ENCODE assay signal across 8 cellular contexts in genomic region chr3:108914774-108915641, GRCh38. TPM values are rescaled to one million over a fixed set of nuclear protein-coding genes. Genes with fewer than 3 reads are reported as not detected.
A peak's percentile ranks its signal among the peaks of the same experiment; 100 is the strongest.
DNase-seq lines count a peak whose midpoint lies in the region; ATAC-seq and TF ChIP-seq lines count a peak whose summit lies in the region.

No MANE protein-coding gene starts in this region.

- WGBS in H9 (ENCODE audit: extremely low coverage, insufficient read length, low lambda C conversion rate) = no CpG with 5 or more reads among the region's 6 CpGs
- 23 to 29% (median 28%) methylated on average over 6 of the region's 6 CpGs for WGBS in psoas muscle, 3 donors

- no peaks in the 10 kb centered on the region for H3K23me2 ChIP-seq in H9 (ENCODE audit: insufficient read length, low read depth, low read length, poor library complexity, severe bottlenecking)

- H2AFZ ChIP-seq in H9 (ENCODE audit: low read length) = no peak overlapping the region

- no peaks in the 10 kb centered on the region for H3K4me1 Mint-ChIP-seq in H9

- no peak overlapping the region for H3K4ac ChIP-seq in H9 (ENCODE audit: low read depth, low read length)

- no peak overlapping the region for H4K8ac ChIP-seq in H9 (replicated peaks; ENCODE audit: insufficient read length, low read depth, low read length)

- H2AK5ac ChIP-seq in H9 (ENCODE audit: insufficient read length, low read length) = no peak overlapping the region

- H3K36me3 Mint-ChIP-seq in H9 (ENCODE audit: insufficient read depth in 1 of 3, low read depth in 3 of 3) = no peaks in the 10 kb centered on the region

- H3K9me3 Mint-ChIP-seq in H9 = no peaks in the 10 kb centered on the region

- H2BK15ac ChIP-seq in H9 (ENCODE audit: low read depth, low read length) = no peak overlapping the region

- H4K5ac ChIP-seq in H9 (ENCODE audit: insufficient read length, low read depth, low read length) = no peak overlapping the region

- no peak overlapping the region for H3K4me2 ChIP-seq in H9 (ENCODE audit: insufficient read depth, insufficient read length, low read length)

- no peaks in the 10 kb centered on the region for H3K27me3 Mint-ChIP-seq in H9 (ENCODE audit: low read depth)

- intact Hi-C loops in psoas muscle (cut with DNase I) = loop anchor here in 1 of 2 donors (1.0 to 5.0 kb wide), 2 partner anchors 253 to 423 kb away; no protein-coding TSS in a partner anchor

- no peak overlapping the region for H3K4me3 ChIP-seq in LNCaP clone FGC (ENCODE audit: low read depth, low read length)
- H3K4me3 ChIP-seq in RWPE2 (ENCODE audit: severe bottlenecking) = no peak overlapping the region
- H3K4me3 ChIP-seq in psoas muscle = no peak overlapping the region

- no peak overlapping the region for H2BK12ac ChIP-seq in H9 (ENCODE audit: insufficient read length, low read depth, low read length)

- no peak overlapping the region for H3K23ac ChIP-seq in H9 (ENCODE audit: insufficient read length, low read depth, low read length)

- no peaks in the 10 kb centered on the region for H3K79me2 ChIP-seq in H9 (ENCODE audit: insufficient read depth, low read length)

- H3K79me1 ChIP-seq in H9 (ENCODE audit: insufficient read depth, low read depth, low read length, poor library complexity, severe bottlenecking) = no peaks in the 10 kb centered on the region

- H3K4me3 Mint-ChIP-seq in H9 = no peak overlapping the region

- no peaks in the 10 kb centered on the region for H3K4me1 ChIP-seq in H9 (ENCODE audit: insufficient read depth, low read length)
- no peaks in the 10 kb centered on the region for H3K4me1 ChIP-seq in RWPE2 (ENCODE audit: insufficient read depth, poor library complexity, severe bottlenecking)
- no peaks in the 10 kb centered on the region for H3K4me1 ChIP-seq in psoas muscle

- H3K14ac ChIP-seq in H9 (ENCODE audit: insufficient read depth, low read length) = no peak overlapping the region

- H3K9ac ChIP-seq in H9 (ENCODE audit: extremely low read depth, insufficient read length, low read length) = no peak overlapping the region

- H4K20me1 ChIP-seq in H9 (ENCODE audit: control insufficient read depth, insufficient read depth, insufficient read length) = no peaks in the 10 kb centered on the region

- no peak overlapping the region for H2BK120ac ChIP-seq in H9 (ENCODE audit: low read depth, low read length, poor library complexity, severe bottlenecking)

- no peak overlapping the region for H2BK5ac ChIP-seq in H9 (ENCODE audit: insufficient read length, low read length)

- no peak overlapping the region for H3K56ac ChIP-seq in H9 (ENCODE audit: insufficient read length, low read depth, low read length)

- H3K27ac ChIP-seq in H9 (ENCODE audit: insufficient read length, low read depth, low read length) = no peak overlapping the region
- no peak overlapping the region for H3K27ac ChIP-seq in RWPE2 (ENCODE audit: poor library complexity, severe bottlenecking)
- no peak overlapping the region for H3K27ac ChIP-seq in psoas muscle

- no peak overlapping the region for H3T11ph ChIP-seq in H9 (ENCODE audit: low read length)

- peak; percentile 78 for ATAC-seq in RWPE2 (ENCODE audit: low read depth)
- peak; percentile 57 to 84 (median 67) for ATAC-seq in psoas muscle

- no peak overlapping the region for H2BK20ac ChIP-seq in H9 (ENCODE audit: low read depth, low read length, poor library complexity, severe bottlenecking)

- no peak overlapping the region for H3K27ac Mint-ChIP-seq in H9

- DNase-seq in GM10266 (ENCODE audit: extremely low spot score) (peak; percentile 55), H9 (peak; percentile 79), LNCaP clone FGC (ENCODE audit: low read depth) (peak; percentile 66), RWPE2 (ENCODE audit: low spot score) (peak; percentile 47), germinal center (ENCODE audit: low spot score) (peak; percentile 58), psoas muscle (no peak), mesenteric fat pad (ENCODE audit: low spot score) (no peak)
- DNase-seq in activated T-helper 9 cell treated with anti-CD3 and anti-CD28 coated beads, Interleukin-2, amount 50 U/mL, for 16 hours (ENCODE audit: low read depth) = peak; percentile 15

- peak; percentile 89 for TF ChIP-seq CTCF in GM10266 (IDR thresholded peaks at IDR 0.05; ENCODE audit: control insufficient read depth, insufficient read depth, low read depth, missing control alignments)
- TF ChIP-seq CTCF in H9 (conservative IDR thresholded peaks at IDR 0.05) = peak; percentile 92
- peak; percentile 98 for TF ChIP-seq CTCF in LNCaP clone FGC (IDR thresholded peaks at IDR 0.05; ENCODE audit: control insufficient read depth, extremely low read depth, insufficient read depth)
- peak; percentile 90 for TF ChIP-seq CTCF in RWPE2 (IDR thresholded peaks at IDR 0.05; ENCODE audit: poor library complexity, severe bottlenecking)
- peak; percentile 81 for TF ChIP-seq CTCF in psoas muscle (IDR thresholded peaks at IDR 0.05)

- H3K36me3 ChIP-seq in RWPE2 (ENCODE audit: low read depth) (no peaks in the 10 kb centered on the region), psoas muscle (ENCODE audit: insufficient read depth in 1 of 2, low read depth in 1 of 2) (no peaks in the 10 kb centered on the region)

- H3K27me3 ChIP-seq in H9 (ENCODE audit: insufficient read depth, low read length) (no peaks in the 10 kb centered on the region), RWPE2 (ENCODE audit: insufficient read depth, poor library complexity, severe bottlenecking) (no peaks in the 10 kb centered on the region), psoas muscle (ENCODE audit: insufficient read depth in 3 of 3, low read length in 2 of 3) (no peaks in the 10 kb centered on the region)

- no peaks in the 10 kb centered on the region for H3K9me3 ChIP-seq in H9 (ENCODE audit: control insufficient read depth, low read depth, low read length)
- no peaks in the 10 kb centered on the region for H3K9me3 ChIP-seq in RWPE2 (ENCODE audit: severe bottlenecking)
- no peaks in the 10 kb centered on the region for H3K9me3 ChIP-seq in psoas muscle

- no peak overlapping the region for H4K91ac ChIP-seq in H9 (ENCODE audit: insufficient read length, low read depth, low read length)

- no peak overlapping the region for H3K18ac ChIP-seq in H9 (ENCODE audit: insufficient read length, low read depth, low read length)

RNA-seq across cellular contexts. Expression of gene GUCA1C, which starts 38.7 kb away (rescaled TPM):
- total RNA-seq in H9 (2021) (not detected in 2 replicates), psoas muscle (not detected), mesenteric fat pad (not detected)
- not detected for polyA plus RNA-seq in psoas muscle

Comparison
In these comparisons a context has a peak if more than half of its experiments do, and no peak if none do; other contexts are left out.
1. DNase-seq: peak in GM10266 (single experiment), H9 (single experiment), LNCaP clone FGC (single experiment), RWPE2 (single experiment), activated T-helper 9 cell treated with anti-CD3 and anti-CD28 coated beads, Interleukin-2, amount 50 U/mL, for 16 hours (single experiment) and germinal center (single experiment); none in psoas muscle (0 of 2) and mesenteric fat pad (single experiment).
2. Peak in every context shown above with its lines, with median percentiles within 50 percentile points of each other: CTCF ChIP-seq.